ENCODE assay signal across 8 cellular contexts in genomic region chr4:112604590-112604989, GRCh38. TPM values are rescaled to one million over a fixed set of nuclear protein-coding genes. Genes with fewer than 3 reads are reported as not detected.
A peak's percentile ranks its signal among the peaks of the same experiment; 100 is the strongest.
DNase-seq lines count a peak whose midpoint lies in the region; ATAC-seq, FAIRE-seq and TF ChIP-seq lines count a peak whose summit lies in the region.

No MANE protein-coding gene starts in this region.

- TF ChIP-seq POLR2A in GM12892 (IDR thresholded peaks at IDR 0.05; ENCODE audit: low read depth, low read length) (no peak), adrenal gland (IDR thresholded peaks at IDR 0.05) (no peak)

- H3K27ac ChIP-seq in adrenal gland, result no peak overlapping the region
- no peak overlapping the region for H3K27ac ChIP-seq in heart right ventricle

- no peaks in the 10 kb centered on the region for H3K27me3 ChIP-seq in BE2C
- H3K27me3 ChIP-seq in adrenal gland, result no peaks in the 10 kb centered on the region
- no peaks in the 10 kb centered on the region for H3K27me3 ChIP-seq in heart right ventricle

- FAIRE-seq in GM12892 (lab: Jason Lieb, UNC), result no peak

- peak; percentile 75 for TF ChIP-seq CTCF in BE2C (IDR thresholded peaks at IDR 0.05; ENCODE audit: low read depth, low read length)
- peak; percentile 40 to 66 (median 49) for TF ChIP-seq CTCF in adrenal gland (IDR thresholded peaks at IDR 0.05)
- TF ChIP-seq CTCF in heart right ventricle (IDR thresholded peaks at IDR 0.05), result peak; percentile 21 to 74 (median 62)

- intact Hi-C loops in adrenal gland (cut with DNase I), result loop anchor here (5.0 to 10.0 kb wide), 3 partner anchors 277 to 500 kb away; no protein-coding TSS in a partner anchor
- intact Hi-C loops in heart right ventricle (cut with DNase I), result loop anchor here in 8 of 10 donors (1.0 to 10.0 kb wide), 4 partner anchors 276 to 280 kb away; no protein-coding TSS in a partner anchor

- DNase-seq in BE2C, result peak; percentile 58
- peak; percentile 1 for DNase-seq in GM12892 (ENCODE audit: insufficient read length)
- DNase-seq in NOMO-1 treated with DMSO at 0.1 percent for 48 hours (lab: John Stamatoyannopoulos, UW; ENCODE audit: unreplicated experiment), result peak; percentile 30
- peak; percentile 33 to 75 (median 56) for DNase-seq in adrenal gland
- peak in 1 of 2 donors; percentile 46 for DNase-seq in heart right ventricle
- peak; percentile 65 for DNase-seq in renal cortical epithelial cell (ENCODE audit: low read depth)

- ATAC-seq in HG03280 (IDR thresholded peaks at IDR 0.05; ENCODE audit: unreplicated experiment), result peak; percentile 69
- ATAC-seq in heart right ventricle, result peak in 4 of 8 donors; percentile 33 to 84 (median 80)
- ATAC-seq in HG03108 (IDR thresholded peaks at IDR 0.05; ENCODE audit: unreplicated experiment), result no peak

- no peak overlapping the region for H3K4me3 ChIP-seq in BE2C (ENCODE audit: low read depth, low read length)
- H3K4me3 ChIP-seq in adrenal gland, result no peak overlapping the region
- no peak overlapping the region for H3K4me3 ChIP-seq in heart right ventricle

- no peaks in the 10 kb centered on the region for H3K4me1 ChIP-seq in BE2C
- no peaks in the 10 kb centered on the region for H3K4me1 ChIP-seq in adrenal gland (replicated peaks in 1 of 2)
- H3K4me1 ChIP-seq in heart right ventricle, result no peaks in the 10 kb centered on the region

- peaks cover 18% of the 10 kb centered on the region for H3K36me3 ChIP-seq in BE2C
- H3K36me3 ChIP-seq in adrenal gland (replicated peaks in 1 of 2), result no peaks in the 10 kb centered on the region
- peaks cover 0 to 40% (median 4%) of the 10 kb centered on the region in 9 donors for H3K36me3 ChIP-seq in heart right ventricle

- H3K9me3 ChIP-seq in BE2C, result no peaks in the 10 kb centered on the region
- H3K9me3 ChIP-seq in adrenal gland (replicated peaks in 1 of 3), result no peaks in the 10 kb centered on the region
- no peaks in the 10 kb centered on the region for H3K9me3 ChIP-seq in heart right ventricle

RNA-seq across cellular contexts. Expression of gene ZGRF1, which starts 32.1 kb away (rescaled TPM):
- 1.8 TPM for polyA plus RNA-seq in BE2C (2012; ENCODE audit: insufficient read depth, insufficient read length, low read depth)
- polyA plus RNA-seq in GM12892 (2012; ENCODE audit: missing spikeins), result 15.8 TPM
- total RNA-seq in adrenal gland (1 to 10 TPM in 7 of 8 donors, under 1 TPM in 1; 0.66 to 6.6 (median 2.6) TPM), heart right ventricle (1 to 10 TPM in 9 of 10 donors, under 1 TPM in 1; 0.81 to 3.2 (median 2.1) TPM), renal cortical epithelial cell (2.5 and 4.9 TPM in 2 replicates)
- polyA plus RNA-seq in adrenal gland (1 to 10 TPM; 2.6 to 9.1 (median 6.4) TPM), heart right ventricle (1 to 10 TPM in 1 of 2 donors, under 1 TPM in 1; 0.77 to 5.3 TPM)

RNA-seq across cellular contexts. Expression of gene LARP7, which starts 32.4 kb away (rescaled TPM):
- 39.8 TPM for polyA plus RNA-seq in BE2C (2012; ENCODE audit: insufficient read depth, insufficient read length, low read depth)
- polyA plus RNA-seq in GM12892 (2012; ENCODE audit: missing spikeins), result 60.8 TPM
- total RNA-seq in adrenal gland, result 10 to 100 TPM; 15.3 to 49.6 (median 34.9) TPM
- 10 to 100 TPM; 41.6 to 65.6 (median 61.1) TPM for polyA plus RNA-seq in adrenal gland
- total RNA-seq in heart right ventricle, result 10 to 100 TPM; 46.4 to 58.3 (median 49.9) TPM
- 10 to 100 TPM; 39.1 to 80.3 TPM for polyA plus RNA-seq in heart right ventricle
- total RNA-seq in renal cortical epithelial cell, result 30.6 and 52.4 TPM in 2 replicates
